In genomic region chr2:230269715-230270114, GRCh38 we compare ENCODE assay signal across 16 cellular contexts. TPM values are rescaled to one million over a fixed set of nuclear protein-coding genes. Genes with fewer than 3 reads are reported as not detected.
DNase-seq lines count a peak whose midpoint lies in the region; ATAC-seq lines count a peak whose summit lies in the region.
"Had no signal": no experiment of that assay in that cellular context is flagged by ENCODE, and none has a peak within 500 bp of the region (broad histone marks: within the 10 kb centered on the region; RNA-seq: fewer than 3 reads in every experiment).

No MANE protein-coding gene starts in this region.

- peaks cover 26% of the 10 kb centered on the region for H3K4me1 Mint-ChIP-seq in activated T-helper 17 cell treated with anti-CD3 and anti-CD28 coated beads, Interleukin-2, amount 50 U/mL, for 72 hours
- H3K4me1 Mint-ChIP-seq in stimulated activated naive CD8-positive, alpha-beta T cell treated with anti-CD3 and anti-CD28 coated beads, Interleukin-15, amount 100 ng/mL, for 72 hours, result peaks cover 38% of the 10 kb centered on the region

- no peak for DNase-seq in activated naive CD4-positive, alpha-beta T cell treated with anti-CD3 and anti-CD28 coated beads, Interleukin-2, amount 50 U/mL, for 72 hours (ENCODE audit: low spot score in 2 of 2)
- no peak for DNase-seq in activated naive CD4-positive, alpha-beta T cell treated with anti-CD3 and anti-CD28 coated beads, Interleukin-2, amount 50 U/mL, for 16 hours
- peak in 1 of 2 donors; percentile 25 for DNase-seq in stimulated activated naive CD8-positive, alpha-beta T cell treated with anti-CD3 and anti-CD28 coated beads, Interleukin-15, amount 100 ng/mL, for 72 hours
- DNase-seq in globus pallidus (ENCODE audit: low spot score) (no peak), kidney tubule cell (ENCODE audit: low spot score) (no peak), anterior cingulate cortex (lab: John Stamatoyannopoulos, UW) (no peak)
- DNase-seq: NCI-H1092, NCI-H2107, NCI-H524, retina, upper lobe of right lung had no signal

- H3K27me3 Mint-ChIP-seq in activated T-helper 17 cell treated with anti-CD3 and anti-CD28 coated beads, Interleukin-2, amount 50 U/mL, for 72 hours, result no peaks in the 10 kb centered on the region
- H3K27me3 Mint-ChIP-seq in stimulated activated naive CD8-positive, alpha-beta T cell treated with anti-CD3 and anti-CD28 coated beads, Interleukin-15, amount 100 ng/mL, for 72 hours, result no peaks in the 10 kb centered on the region

- peaks cover 12 to 19% of the 10 kb centered on the region in 2 donors for H3K9me3 Mint-ChIP-seq in activated naive CD4-positive, alpha-beta T cell treated with anti-CD3 and anti-CD28 coated beads, Interleukin-2, amount 50 U/mL, for 72 hours
- H3K9me3 Mint-ChIP-seq in activated T-helper 17 cell treated with anti-CD3 and anti-CD28 coated beads, Interleukin-2, amount 50 U/mL, for 72 hours, result peaks cover 11% of the 10 kb centered on the region
- H3K9me3 Mint-ChIP-seq in stimulated activated naive CD8-positive, alpha-beta T cell treated with anti-CD3 and anti-CD28 coated beads, Interleukin-15, amount 100 ng/mL, for 72 hours, result peaks cover 19 to 25% of the 10 kb centered on the region in 2 donors

- peak overlapping the region; percentile 50 for H3K4me3 Mint-ChIP-seq in activated T-helper 17 cell treated with anti-CD3 and anti-CD28 coated beads, Interleukin-2, amount 50 U/mL, for 72 hours
- H3K4me3 Mint-ChIP-seq in stimulated activated naive CD8-positive, alpha-beta T cell treated with anti-CD3 and anti-CD28 coated beads, Interleukin-15, amount 100 ng/mL, for 72 hours, result peak overlapping the region; percentile 4 to 62

- H3K27ac Mint-ChIP-seq in activated naive CD4-positive, alpha-beta T cell treated with anti-CD3 and anti-CD28 coated beads, Interleukin-2, amount 50 U/mL, for 72 hours, result peak overlapping the region; percentile 65 to 84
- peak overlapping the region; percentile 73 for H3K27ac Mint-ChIP-seq in activated T-helper 17 cell treated with anti-CD3 and anti-CD28 coated beads, Interleukin-2, amount 50 U/mL, for 72 hours
- peak overlapping the region in 1 of 2 donors; percentile 36 for H3K27ac Mint-ChIP-seq in stimulated activated naive CD8-positive, alpha-beta T cell treated with anti-CD3 and anti-CD28 coated beads, Interleukin-15, amount 100 ng/mL, for 72 hours

- H3K36me3 Mint-ChIP-seq in activated naive CD4-positive, alpha-beta T cell treated with anti-CD3 and anti-CD28 coated beads, Interleukin-2, amount 50 U/mL, for 72 hours, result peaks cover 41 to 62% of the 10 kb centered on the region in 2 donors
- peaks cover 94% of the 10 kb centered on the region for H3K36me3 Mint-ChIP-seq in activated T-helper 17 cell treated with anti-CD3 and anti-CD28 coated beads, Interleukin-2, amount 50 U/mL, for 72 hours (ENCODE audit: low read depth)

- peak; percentile 57 to 79 for ATAC-seq in activated naive CD4-positive, alpha-beta T cell treated with anti-CD3 and anti-CD28 coated beads, Interleukin-2, amount 50 U/mL, for 72 hours
- peak; percentile 32 for ATAC-seq in HG02759 (IDR thresholded peaks at IDR 0.05; ENCODE audit: unreplicated experiment)
- ATAC-seq in activated T-helper 17 cell treated with anti-CD3 and anti-CD28 coated beads, Interleukin-2, amount 50 U/mL, for 72 hours (replicated peaks), result peak; percentile 72
- ATAC-seq in stimulated activated naive CD8-positive, alpha-beta T cell treated with anti-CD3 and anti-CD28 coated beads, Interleukin-15, amount 100 ng/mL, for 72 hours, result peak; percentile 76
- ATAC-seq: left lobe of liver, upper lobe of right lung had no signal

RNA-seq across cellular contexts. Expression of gene SP140, which starts 44.2 kb away (rescaled TPM):
- 10 to 100 TPM; 75.8 to 77.7 TPM for total RNA-seq in activated naive CD4-positive, alpha-beta T cell treated with anti-CD3 and anti-CD28 coated beads, Interleukin-2, amount 50 U/mL, for 72 hours
- total RNA-seq in activated T-helper 17 cell treated with anti-CD3 and anti-CD28 coated beads, Interleukin-2, amount 50 U/mL, for 72 hours, result 10 to 100 TPM; 60.8 to 91.7 TPM
- total RNA-seq: glomerular endothelial cell, HT-29 had no signal

RNA-seq across cellular contexts. Expression of gene SP110, which starts 49.9 kb away (rescaled TPM):
- 100 to 1,000 TPM in 1 of 2 donors, 10 to 100 TPM in 1; 61.0 to 148 TPM for total RNA-seq in activated naive CD4-positive, alpha-beta T cell treated with anti-CD3 and anti-CD28 coated beads, Interleukin-2, amount 50 U/mL, for 72 hours
- total RNA-seq in activated T-helper 17 cell treated with anti-CD3 and anti-CD28 coated beads, Interleukin-2, amount 50 U/mL, for 72 hours, result 10 to 100 TPM; 53.1 to 56.8 TPM

RNA-seq across cellular contexts. Expression of gene SP140L, which starts 57.3 kb away (rescaled TPM):
- total RNA-seq in activated naive CD4-positive, alpha-beta T cell treated with anti-CD3 and anti-CD28 coated beads, Interleukin-2, amount 50 U/mL, for 72 hours, result 10 to 100 TPM; 52.8 to 71.2 TPM
- total RNA-seq in activated T-helper 17 cell treated with anti-CD3 and anti-CD28 coated beads, Interleukin-2, amount 50 U/mL, for 72 hours, result 10 to 100 TPM; 45.1 to 70.4 TPM
